18 cellular contexts compared by ENCODE assay signal in the genomic region with DNA sequence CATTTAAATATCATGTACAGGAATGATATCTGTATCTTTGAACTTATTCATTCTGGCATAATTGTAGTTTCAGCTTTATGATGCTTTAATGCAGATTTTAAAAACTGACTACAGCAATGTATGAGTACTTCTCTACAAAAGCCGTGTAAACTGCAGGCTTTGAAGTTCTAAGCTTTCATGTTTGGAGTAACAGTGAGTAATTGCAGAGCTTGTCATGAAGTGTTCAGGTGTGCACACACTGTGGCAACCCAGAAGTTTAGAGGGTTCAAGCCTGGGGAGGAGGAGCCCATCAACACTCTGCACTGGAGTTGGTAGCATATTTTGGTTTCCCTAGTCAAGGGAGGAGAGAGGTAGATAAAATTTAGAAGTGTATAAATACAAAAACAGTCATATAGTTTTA.
DNase-seq lines count a peak whose midpoint lies in the region; ATAC-seq and TF ChIP-seq lines count a peak whose summit lies in the region.
"Had no signal": no experiment of that assay in that cellular context is flagged by ENCODE, and none has a peak within 500 bp of the region (broad histone marks: within the 10 kb centered on the region; RNA-seq: fewer than 3 reads in every experiment).

No MANE protein-coding gene starts in this region.

- H3K27me3 ChIP-seq in cardiac muscle cell (no peaks in the 10 kb centered on the region), thymus (ENCODE audit: control insufficient read depth, insufficient read depth) (no peaks in the 10 kb centered on the region)
- H3K27me3 ChIP-seq: BE2C had no signal

- 10% methylated on average over 1 of the region's 1 CpG for WGBS in thymus

- ATAC-seq in Right ventricle myocardium superior (ENCODE audit: poor library complexity): no peak
- ATAC-seq in esophagus mucosa: peak; percentile 15
- no peak for ATAC-seq in HG03571 (IDR thresholded peaks at IDR 0.05; ENCODE audit: unreplicated experiment)

- H3K9me3 ChIP-seq in cardiac muscle cell (ENCODE audit: low read depth): no peaks in the 10 kb centered on the region
- no peaks in the 10 kb centered on the region for H3K9me3 ChIP-seq in thymus (ENCODE audit: control insufficient read depth)
- H3K9me3 ChIP-seq: BE2C had no signal

- H3K36me3 ChIP-seq in cardiac muscle cell: no peaks in the 10 kb centered on the region
- peaks cover 4% of the 10 kb centered on the region for H3K36me3 ChIP-seq in thymus (ENCODE audit: control insufficient read depth, insufficient read depth)
- H3K36me3 ChIP-seq: BE2C had no signal

- H3K4me1 ChIP-seq in cardiac muscle cell (ENCODE audit: low read depth) (peaks cover 32% of the 10 kb centered on the region), thymus (ENCODE audit: control insufficient read depth, insufficient read depth, low read length) (no peaks in the 10 kb centered on the region)
- H3K4me1 ChIP-seq: BE2C had no signal

- POLR2A ChIA-PET in HEK293T (lab: Yijun Ruan, JAX): no interaction called here

- intact Hi-C loops in Right ventricle myocardium superior (cut with DNase I): no loop called here

- H3K27ac ChIP-seq in cardiac muscle cell (peak overlapping the region; percentile 90), thymus (ENCODE audit: low read depth) (peak overlapping the region; percentile 43)
- H3K27ac ChIP-seq: 22Rv1 had no signal

- DNase-seq in DMS53 (lab: John Stamatoyannopoulos, UW) (peak; percentile 64), DMS53 treated with DMSO at 0.1 percent for 48 hours (lab: John Stamatoyannopoulos, UW; ENCODE audit: unreplicated experiment) (no peak), cardiac muscle cell (ENCODE audit: low read depth in 1 of 2, low spot score in 1 of 2) (no peak), Right ventricle myocardium superior (no peak), HEK293T (ENCODE audit: extremely low spot score) (no peak)
- DNase-seq: BE2C; CD4-positive, alpha-beta memory T cell; DMS79 treated with DMSO at 0.1 percent for 48 hours; GOT3; KG1; NCI-H1092; NCI-H2081 treated with DMSO at 0.1 percent for 48 hours; NCI-H226 had no signal

- no peak for TF ChIP-seq CTCF in cardiac muscle cell (IDR thresholded peaks at IDR 0.05; ENCODE audit: low read depth, low read length)

- no peak overlapping the region for H3K4me3 ChIP-seq in cardiac muscle cell
- H3K4me3 ChIP-seq in thymus (ENCODE audit: low read length): no peak overlapping the region
- H3K4me3 ChIP-seq: GM12878 had no signal

- CTCF ChIA-PET in HEK293T (lab: Yijun Ruan, JAX): no interaction called here

TF ChIP-seq in HEK293T, 16 proteins besides CTCF, POLR2A, EP300 and RAD21:
- TF ChIP-seq L3MBTL2 (conservative IDR thresholded peaks at IDR 0.05) (no peak), FOXM1 (IDR thresholded peaks at IDR 0.05; ENCODE audit: borderline replicate concordance) (no peak), ARNT (IDR thresholded peaks at IDR 0.05) (no peak), LEF1 (IDR thresholded peaks at IDR 0.05; ENCODE audit: borderline replicate concordance) (no peak), FOXK2 (IDR thresholded peaks at IDR 0.05) (no peak), BHLHE40 (IDR thresholded peaks at IDR 0.05; ENCODE audit: borderline replicate concordance) (no peak), ZNF384 (IDR thresholded peaks at IDR 0.05) (no peak), FOXA1 (IDR thresholded peaks at IDR 0.05) (no peak), ELF4 (IDR thresholded peaks at IDR 0.05) (no peak), SUZ12 (IDR thresholded peaks at IDR 0.05) (no peak), HDGF (IDR thresholded peaks at IDR 0.05; ENCODE audit: borderline replicate concordance) (no peak), NFRKB (IDR thresholded peaks at IDR 0.05) (no peak), SP1 (IDR thresholded peaks at IDR 0.05) (no peak), CTBP1 (IDR thresholded peaks at IDR 0.05; ENCODE audit: borderline replicate concordance) (no peak), TARDBP (IDR thresholded peaks at IDR 0.05) (no peak)
- TF ChIP-seq, protein P1, sequence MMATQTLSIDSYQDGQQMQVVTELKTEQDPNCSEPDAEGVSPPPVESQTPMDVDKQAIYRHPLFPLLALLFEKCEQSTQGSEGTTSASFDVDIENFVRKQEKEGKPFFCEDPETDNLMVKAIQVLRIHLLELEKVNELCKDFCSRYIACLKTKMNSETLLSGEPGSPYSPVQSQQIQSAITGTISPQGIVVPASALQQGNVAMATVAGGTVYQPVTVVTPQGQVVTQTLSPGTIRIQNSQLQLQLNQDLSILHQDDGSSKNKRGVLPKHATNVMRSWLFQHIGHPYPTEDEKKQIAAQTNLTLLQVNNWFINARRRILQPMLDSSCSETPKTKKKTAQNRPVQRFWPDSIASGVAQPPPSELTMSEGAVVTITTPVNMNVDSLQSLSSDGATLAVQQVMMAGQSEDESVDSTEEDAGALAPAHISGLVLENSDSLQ (IDR thresholded peaks at IDR 0.05): no peak
